ENCODE assay signal across 1 cellular context in the genomic region with DNA sequence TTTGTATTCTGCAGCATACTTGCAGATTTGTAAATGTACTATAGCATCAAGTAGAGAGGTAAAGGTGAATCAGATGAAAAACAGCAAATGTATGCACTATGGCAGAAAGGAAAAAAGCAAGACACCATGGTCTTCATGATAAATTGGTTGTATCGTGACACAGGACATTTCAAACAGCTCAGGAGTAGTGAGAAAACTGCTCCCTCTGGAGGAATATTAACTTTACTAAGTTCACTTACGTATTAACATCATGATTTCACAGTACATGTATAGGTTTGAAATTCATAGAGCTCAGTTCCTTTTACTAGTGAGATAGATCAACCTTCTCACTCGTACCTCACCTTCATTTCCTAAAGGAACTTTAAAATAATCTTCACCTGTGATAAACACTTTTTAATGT.
TF ChIP-seq lines count a peak whose summit lies in the region.

No MANE protein-coding gene starts in this region.

TF ChIP-seq in K562, 482 proteins besides CTCF, POLR2A, EP300 and RAD21 (continued from another document):
- TF ChIP-seq, protein P1, sequence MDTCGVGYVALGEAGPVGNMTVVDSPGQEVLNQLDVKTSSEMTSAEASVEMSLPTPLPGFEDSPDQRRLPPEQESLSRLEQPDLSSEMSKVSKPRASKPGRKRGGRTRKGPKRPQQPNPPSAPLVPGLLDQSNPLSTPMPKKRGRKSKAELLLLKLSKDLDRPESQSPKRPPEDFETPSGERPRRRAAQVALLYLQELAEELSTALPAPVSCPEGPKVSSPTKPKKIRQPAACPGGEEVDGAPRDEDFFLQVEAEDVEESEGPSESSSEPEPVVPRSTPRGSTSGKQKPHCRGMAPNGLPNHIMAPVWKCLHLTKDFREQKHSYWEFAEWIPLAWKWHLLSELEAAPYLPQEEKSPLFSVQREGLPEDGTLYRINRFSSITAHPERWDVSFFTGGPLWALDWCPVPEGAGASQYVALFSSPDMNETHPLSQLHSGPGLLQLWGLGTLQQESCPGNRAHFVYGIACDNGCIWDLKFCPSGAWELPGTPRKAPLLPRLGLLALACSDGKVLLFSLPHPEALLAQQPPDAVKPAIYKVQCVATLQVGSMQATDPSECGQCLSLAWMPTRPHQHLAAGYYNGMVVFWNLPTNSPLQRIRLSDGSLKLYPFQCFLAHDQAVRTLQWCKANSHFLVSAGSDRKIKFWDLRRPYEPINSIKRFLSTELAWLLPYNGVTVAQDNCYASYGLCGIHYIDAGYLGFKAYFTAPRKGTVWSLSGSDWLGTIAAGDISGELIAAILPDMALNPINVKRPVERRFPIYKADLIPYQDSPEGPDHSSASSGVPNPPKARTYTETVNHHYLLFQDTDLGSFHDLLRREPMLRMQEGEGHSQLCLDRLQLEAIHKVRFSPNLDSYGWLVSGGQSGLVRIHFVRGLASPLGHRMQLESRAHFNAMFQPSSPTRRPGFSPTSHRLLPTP (IDR thresholded peaks at IDR 0.05; ENCODE audit: borderline replicate concordance, extremely low read depth, insufficient read length), result no peak
- peak; percentile 13; the same call in 1 of the 2 replicates for TF ChIP-seq PKNOX1 (IDR thresholded peaks at IDR 0.05)
